29 cellular contexts compared by ENCODE assay signal in the genomic region with DNA sequence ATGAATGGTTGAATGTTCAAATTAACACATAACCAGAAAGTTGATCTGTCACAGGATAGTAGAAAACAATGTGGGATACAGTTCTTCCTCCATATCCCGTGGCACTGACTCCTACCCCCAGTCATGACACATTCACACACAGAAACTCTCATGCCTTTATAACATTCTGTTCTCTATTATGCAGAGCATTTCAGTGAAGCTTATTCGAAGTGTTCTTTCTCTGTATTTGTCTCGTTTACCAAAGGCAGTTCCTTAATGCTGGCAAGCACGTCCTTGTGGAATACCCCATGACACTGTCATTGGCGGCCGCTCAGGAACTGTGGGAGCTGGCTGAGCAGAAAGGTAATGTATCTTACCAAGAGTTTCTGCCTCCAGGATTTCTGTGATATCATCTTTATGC.
"Had no signal": no experiment of that assay in that cellular context is flagged by ENCODE, and none has a peak within 500 bp of the region (broad histone marks: within the 10 kb centered on the region; RNA-seq: fewer than 3 reads in every experiment).

No MANE protein-coding gene starts in this region.

- H3K27me3 ChIP-seq: adrenal gland, ascending aorta, cardiac muscle cell, esophagus squamous epithelium, hepatocyte, right atrium auricular region, spleen, upper lobe of left lung, vagina had no signal

- H3K4me2 ChIP-seq: hepatocyte had no signal

- H3K4me1 ChIP-seq: adrenal gland, ascending aorta, parathyroid adenoma, right atrium auricular region, upper lobe of left lung, vagina had no signal

- H3K9ac ChIP-seq: parathyroid adenoma had no signal

- H3K4me3 ChIP-seq: adrenal gland, ascending aorta, cardiac muscle cell, coronary artery, esophagus squamous epithelium, hepatocyte, right atrium auricular region, spleen, upper lobe of left lung, vagina had no signal

- H3K27ac Mint-ChIP-seq: activated B cell treated with CpG ODN at 0.5 μM for 24 hours; activated CD8-positive, alpha-beta T cell treated with anti-CD3 and anti-CD28 coated beads for 36 hours; activated naive CD4-positive, alpha-beta T cell treated with anti-CD3 and anti-CD28 coated beads for 36 hours; activated naive CD8-positive, alpha-beta T cell treated with anti-CD3 and anti-CD28 coated beads for 36 hours; activated T-helper 1 cell treated with anti-CD3 and anti-CD28 coated beads, Interleukin-12 subunit alpha, Interleukin-12 subunit beta, Interleukin-2, Interleukin-4 antibody, amounts not matched to agents 30 ng/mL and 10 ng/mL and 1 ng/mL, durations not matched to agents 14 hours and 24 hours and 36 hours; nephron progenitor cell; T-helper 2 cell treated with Interferon-gamma antibody and Interleukin-4, amounts not matched to agents 5 μg/mL and 100 μg/mL, for 36 hours had no signal

- H3K4me3 Mint-ChIP-seq: activated B cell treated with CpG ODN at 0.5 μM for 24 hours; activated CD8-positive, alpha-beta T cell treated with anti-CD3 and anti-CD28 coated beads for 36 hours; activated naive CD4-positive, alpha-beta T cell treated with anti-CD3 and anti-CD28 coated beads for 36 hours; activated naive CD8-positive, alpha-beta T cell treated with anti-CD3 and anti-CD28 coated beads for 36 hours; activated T-helper 1 cell treated with anti-CD3 and anti-CD28 coated beads, Interleukin-12 subunit alpha, Interleukin-12 subunit beta, Interleukin-2, Interleukin-4 antibody, amounts not matched to agents 30 ng/mL and 10 ng/mL and 1 ng/mL, durations not matched to agents 14 hours and 24 hours and 36 hours; brain; nephron progenitor cell; T-helper 2 cell treated with Interferon-gamma antibody and Interleukin-4, amounts not matched to agents 5 μg/mL and 100 μg/mL, for 36 hours had no signal

- DNase-seq: activated B cell treated with CpG ODN at 0.5 μM for 24 hours; activated CD4-positive, alpha-beta T cell treated with anti-CD3 and anti-CD28 coated beads, Interleukin-2, amount 50 U/mL, for 1 hour; activated CD8-positive, alpha-beta T cell treated with anti-CD3 and anti-CD28 coated beads for 36 hours; activated effector memory CD4-positive, alpha-beta T cell treated with anti-CD3 and anti-CD28 coated beads, Interleukin-2, amount 50 U/mL, for 16 hours; activated naive CD4-positive, alpha-beta T cell treated with anti-CD3 and anti-CD28 coated beads for 36 hours; activated naive CD8-positive, alpha-beta T cell treated with anti-CD3 and anti-CD28 coated beads for 36 hours; activated T-cell treated with anti-CD3 and anti-CD28 coated beads, Interleukin-2, amount 50 U/mL, for 1 hour; adrenal gland; cerebellar nuclear complex; esophagus squamous epithelium; left cardiac atrium; left ventricle myocardium superior; nephron progenitor cell; spleen; stimulated activated naive CD4-positive, alpha-beta T cell treated with Interleukin-2 at 50 U/mL for 16 hours; T-helper 1 cell; upper lobe of left lung had no signal

- ATAC-seq: activated CD8-positive, alpha-beta T cell treated with anti-CD3 and anti-CD28 coated beads for 36 hours; left ventricle myocardium superior had no signal

- H3K27ac ChIP-seq: adrenal gland, ascending aorta, cardiac muscle cell, coronary artery, esophagus squamous epithelium, hepatocyte, parathyroid adenoma, right atrium auricular region, upper lobe of left lung, vagina had no signal

- H3K9me3 Mint-ChIP-seq: activated B cell treated with CpG ODN at 0.5 μM for 24 hours; activated CD8-positive, alpha-beta T cell treated with anti-CD3 and anti-CD28 coated beads for 36 hours; activated naive CD4-positive, alpha-beta T cell treated with anti-CD3 and anti-CD28 coated beads for 36 hours; activated naive CD8-positive, alpha-beta T cell treated with anti-CD3 and anti-CD28 coated beads for 36 hours; activated T-helper 1 cell treated with anti-CD3 and anti-CD28 coated beads, Interleukin-12 subunit alpha, Interleukin-12 subunit beta, Interleukin-2, Interleukin-4 antibody, amounts not matched to agents 30 ng/mL and 10 ng/mL and 1 ng/mL, durations not matched to agents 14 hours and 24 hours and 36 hours; brain; nephron progenitor cell; T-helper 2 cell treated with Interferon-gamma antibody and Interleukin-4, amounts not matched to agents 5 μg/mL and 100 μg/mL, for 36 hours had no signal

- FAIRE-seq: frontal cortex, keratinocyte had no signal

- H2AFZ ChIP-seq: hepatocyte, parathyroid adenoma had no signal

- H3K79me2 ChIP-seq: hepatocyte, parathyroid adenoma had no signal

- H3K4me1 Mint-ChIP-seq: activated B cell treated with CpG ODN at 0.5 μM for 24 hours, brain, nephron progenitor cell had no signal

- H3K27me3 Mint-ChIP-seq: activated B cell treated with CpG ODN at 0.5 μM for 24 hours; activated CD8-positive, alpha-beta T cell treated with anti-CD3 and anti-CD28 coated beads for 36 hours; activated naive CD8-positive, alpha-beta T cell treated with anti-CD3 and anti-CD28 coated beads for 36 hours; brain had no signal

- H3K9me3 ChIP-seq: adrenal gland, ascending aorta, esophagus squamous epithelium, right atrium auricular region, spleen, upper lobe of left lung, vagina had no signal
